In genomic region chr3:188296761-188297689, GRCh38 we compare ENCODE assay signal across 8 cellular contexts.
DNase-seq lines count a peak whose midpoint lies in the region; ATAC-seq, FAIRE-seq and TF ChIP-seq lines count a peak whose summit lies in the region.

No MANE protein-coding gene starts in this region.

- no peak overlapping the region for H3K9ac ChIP-seq in endodermal cell (ENCODE audit: extremely low read depth, low read length, poor library complexity, severe bottlenecking)

- 59 to 63% (median 61%) methylated on average over 5 of the region's 5 CpGs for WGBS in heart left ventricle, 4 donors
- 25 to 46% (median 32%) methylated on average over 5 of the region's 5 CpGs for WGBS in small intestine, 3 donors
- 87 to 97% methylated on average over 3 to 5 of the region's 5 CpGs for WGBS in endodermal cell (ENCODE audit: insufficient coverage in 1 of 2, insufficient read length in 1 of 2), 2 experiments

- no peak for TF ChIP-seq POLR2A in heart left ventricle (IDR thresholded peaks at IDR 0.05)

- H3K4me3 Mint-ChIP-seq in HFFc6: peak overlapping the region; percentile 61
- H3K4me3 Mint-ChIP-seq in endodermal cell: no peak overlapping the region

- H3K27ac ChIP-seq in heart left ventricle (peak overlapping the region in 9 of 12 donors; percentile 65 to 89 (median 81)), small intestine (ENCODE audit: low read depth in 1 of 2, low read length in 1 of 2) (peak overlapping the region; percentile 86 to 92), endodermal cell (ENCODE audit: low read depth, low read length) (no peak overlapping the region)

- FAIRE-seq in small intestine (lab: Jason Lieb, UNC): no peak

- TF ChIP-seq CTCF in HFFc6 (IDR thresholded peaks at IDR 0.05) (no peak), heart left ventricle (IDR thresholded peaks at IDR 0.05) (no peak), endodermal cell (conservative IDR thresholded peaks at IDR 0.05) (no peak)

- H3K27me3 ChIP-seq in heart left ventricle (no peaks in the 10 kb centered on the region), small intestine (ENCODE audit: control insufficient read depth in 2 of 2, insufficient read depth in 2 of 2, low read length in 2 of 2) (no peaks in the 10 kb centered on the region), endodermal cell (ENCODE audit: control insufficient read depth, insufficient read depth, low read length, poor library complexity, severe bottlenecking) (no peaks in the 10 kb centered on the region)

- DNase-seq in HFFc6: peak; percentile 62
- peak; percentile 4 for DNase-seq in SHP77 treated with DMSO at 0.1 percent for 48 hours (lab: John Stamatoyannopoulos, UW)
- peak in 2 of 5 donors; percentile 26 to 30 for DNase-seq in heart left ventricle
- DNase-seq in small intestine: peak; percentile 89
- DNase-seq in HUDEP-2 (lab: John Stamatoyannopoulos, UW; ENCODE audit: unreplicated experiment in 76 of 76): no peak
- no peak for DNase-seq in AG08396 (ENCODE audit: low spot score)
- DNase-seq in endodermal cell: no peak
- DNase-seq in NCI-H1930 (lab: John Stamatoyannopoulos, UW): no peak

- ATAC-seq in heart left ventricle: peak in 3 of 4 donors; percentile 34 to 68 (median 63)

- H3K4me1 ChIP-seq in heart left ventricle: peaks cover 0 to 80% (median 51%) of the 10 kb centered on the region in 12 donors
- peaks cover 14 to 37% of the 10 kb centered on the region in 2 donors for H3K4me1 ChIP-seq in small intestine (ENCODE audit: control insufficient read depth in 2 of 2, insufficient read depth in 1 of 2, low read depth in 1 of 2, low read length in 1 of 2)
- peaks cover 16% of the 10 kb centered on the region for H3K4me1 ChIP-seq in endodermal cell (ENCODE audit: control insufficient read depth, insufficient read depth, low read length)

- intact Hi-C loops in heart left ventricle (cut with DNase I): loop anchor here in 1 of 10 donors (10.0 kb wide), 1 partner anchor 648 kb away; no protein-coding TSS in a partner anchor

- H3K4me3 ChIP-seq in heart left ventricle: no peak overlapping the region
- H3K4me3 ChIP-seq in small intestine (ENCODE audit: low read depth in 1 of 2, low read length in 2 of 2): no peak overlapping the region
- no peak overlapping the region for H3K4me3 ChIP-seq in endodermal cell (ENCODE audit: low read length)

- H3K9me3 Mint-ChIP-seq in HFFc6 (no peaks in the 10 kb centered on the region), endodermal cell (no peaks in the 10 kb centered on the region)

- H3K36me3 Mint-ChIP-seq in HFFc6 (ENCODE audit: low read depth) (peaks cover 31% of the 10 kb centered on the region), endodermal cell (ENCODE audit: low read depth) (peaks cover 2% of the 10 kb centered on the region)

- peaks cover 80% of the 10 kb centered on the region for H3K4me1 Mint-ChIP-seq in HFFc6 (ENCODE audit: low read depth)
- peaks cover 43% of the 10 kb centered on the region for H3K4me1 Mint-ChIP-seq in endodermal cell

- H3K9me3 ChIP-seq in heart left ventricle (no peaks in the 10 kb centered on the region), small intestine (ENCODE audit: control insufficient read depth, low read depth) (no peaks in the 10 kb centered on the region), endodermal cell (ENCODE audit: control insufficient read depth, low read length) (no peaks in the 10 kb centered on the region)

- H3K27ac Mint-ChIP-seq in HFFc6: peak overlapping the region; percentile 91
- H3K27ac Mint-ChIP-seq in endodermal cell: no peak overlapping the region

- no peaks in the 10 kb centered on the region for H3K27me3 Mint-ChIP-seq in HFFc6 (ENCODE audit: insufficient read depth)
- no peaks in the 10 kb centered on the region for H3K27me3 Mint-ChIP-seq in endodermal cell (ENCODE audit: insufficient read depth)

- no peaks in the 10 kb centered on the region for H3K36me3 ChIP-seq in heart left ventricle
- no peaks in the 10 kb centered on the region for H3K36me3 ChIP-seq in small intestine (ENCODE audit: control insufficient read depth in 2 of 2, insufficient read depth in 2 of 2, low read length in 2 of 2)
- H3K36me3 ChIP-seq in endodermal cell (ENCODE audit: control insufficient read depth, insufficient read depth, low read length): peaks cover 8% of the 10 kb centered on the region

Comparison
In these comparisons a context has a peak if more than half of its experiments do, and no peak if none do; other contexts are left out.
1. DNase-seq: peak in HFFc6 (single experiment), SHP77 treated with DMSO at 0.1 percent for 48 hours (single experiment) and small intestine (single experiment); none in HUDEP-2 (0 of 76), AG08396 (single experiment), endodermal cell (single experiment) and NCI-H1930 (0 of 2).